In the genomic region with DNA sequence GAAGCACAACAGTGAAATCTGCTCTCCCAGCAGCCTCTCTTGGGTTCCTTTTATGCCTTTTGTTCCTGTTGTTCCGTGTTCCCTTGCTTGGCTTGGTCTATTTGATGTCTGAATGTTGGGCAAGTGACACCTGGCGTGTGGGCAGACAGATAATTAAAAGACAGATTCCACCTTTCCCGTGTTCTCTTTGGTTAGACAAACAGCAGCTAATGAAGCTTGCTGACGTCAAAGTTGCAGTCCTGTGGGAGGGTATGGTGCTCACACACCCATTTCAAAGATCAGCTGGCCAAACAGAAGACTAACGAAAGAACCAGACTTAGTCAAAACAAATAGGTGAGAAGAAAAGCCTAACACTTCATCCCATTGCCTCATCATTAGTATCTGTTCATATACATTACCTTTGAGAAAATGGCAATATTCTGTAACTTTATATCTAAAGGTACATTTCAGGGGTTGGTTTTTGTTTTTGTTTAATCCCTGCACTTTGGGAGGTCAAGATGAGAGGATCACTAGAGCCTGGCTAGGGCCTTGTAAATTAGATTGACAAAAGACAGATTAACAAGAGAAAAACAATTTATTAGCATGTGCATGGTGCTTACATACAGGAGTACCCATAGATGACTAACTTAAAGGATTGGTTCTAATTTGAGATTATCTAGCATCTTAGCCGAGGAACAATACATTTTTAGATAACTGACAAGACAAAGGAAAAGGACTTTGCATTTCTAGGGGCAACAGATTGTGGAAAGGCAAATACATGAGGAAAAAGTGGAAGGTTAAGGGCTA, we compare ENCODE assay signal across 14 cellular contexts. TPM values are rescaled to one million over a fixed set of nuclear protein-coding genes. Genes with fewer than 3 reads are reported as not detected.
DNase-seq lines count a peak whose midpoint lies in the region; ATAC-seq and TF ChIP-seq lines count a peak whose summit lies in the region.
"Had no signal": no experiment of that assay in that cellular context is flagged by ENCODE, and none has a peak within 500 bp of the region (broad histone marks: within the 10 kb centered on the region; RNA-seq: fewer than 3 reads in every experiment).

No MANE protein-coding gene starts in this region.

- no peak overlapping the region for H3K27ac Mint-ChIP-seq in Caco-2 (ENCODE audit: unreplicated experiment)
- H3K27ac Mint-ChIP-seq: activated CD8-positive, alpha-beta T cell treated with anti-CD3 and anti-CD28 coated beads, Interleukin-2, amount 10 ng/mL, durations not matched to agents 7 days and 5 days had no signal

- H3K27ac ChIP-seq in iPS-20b (ENCODE audit: low read length) (no peak overlapping the region), thyroid gland (no peak overlapping the region), left ventricle myocardium inferior (replicated peaks) (no peak overlapping the region)
- H3K27ac ChIP-seq: GM23248 had no signal

- H3K4me3 ChIP-seq in Jurkat, Clone E6-1 (ENCODE audit: low read length), result no peak overlapping the region
- H3K4me3 ChIP-seq in iPS-20b (ENCODE audit: low read length), result peak overlapping the region; percentile 17; the same call in 1 of the 2 replicates
- H3K4me3 ChIP-seq in thyroid gland (replicated peaks in 1 of 3), result no peak overlapping the region
- no peak overlapping the region for H3K4me3 ChIP-seq in Caco-2 (ENCODE audit: low read depth, low read length)
- H3K4me3 ChIP-seq in left ventricle myocardium inferior, result no peak overlapping the region
- H3K4me3 ChIP-seq: GM23248 had no signal

- POLR2A ChIA-PET in Caco-2 (lab: Charles Lee), result no interaction called here

- no peak overlapping the region for H3K4me3 Mint-ChIP-seq in Caco-2 (ENCODE audit: unreplicated experiment)
- H3K4me3 Mint-ChIP-seq: activated CD8-positive, alpha-beta T cell treated with anti-CD3 and anti-CD28 coated beads, Interleukin-2, amount 10 ng/mL, durations not matched to agents 7 days and 5 days; neural crest cell had no signal

- H3K9ac ChIP-seq in iPS-20b (ENCODE audit: low read depth, low read length), result 0 out of 2 replicates have a peak overlapping the region, but pooled peaks have one; percentile 3
- H3K9ac ChIP-seq: GM23248 had no signal

- no peaks in the 10 kb centered on the region for H3K27me3 ChIP-seq in iPS-20b (ENCODE audit: insufficient read depth, low read length)
- no peaks in the 10 kb centered on the region for H3K27me3 ChIP-seq in thyroid gland
- H3K27me3 ChIP-seq in Caco-2 (replicated peaks; ENCODE audit: control insufficient read depth, insufficient read depth, low read length), result no peaks in the 10 kb centered on the region
- peaks cover 24% of the 10 kb centered on the region for H3K27me3 ChIP-seq in left ventricle myocardium inferior (ENCODE audit: low read depth)

- H3K4me1 ChIP-seq in iPS-20b (ENCODE audit: insufficient read depth, low read length) (peaks cover 18% of the 10 kb centered on the region), thyroid gland (no peaks in the 10 kb centered on the region), Caco-2 (peaks cover 10% of the 10 kb centered on the region), left ventricle myocardium inferior (no peaks in the 10 kb centered on the region)

- no peaks in the 10 kb centered on the region for H3K27me3 Mint-ChIP-seq in Caco-2 (ENCODE audit: insufficient read depth, unreplicated experiment)

- intact Hi-C loops in Right ventricle myocardium superior (cut with DNase I) (no loop called here), thyroid gland (cut with DNase I) (no loop called here), Caco-2 (cut with micrococcal nuclease; ENCODE audit: unreplicated experiment) (no loop called here), left ventricle myocardium inferior (cut with micrococcal nuclease) (no loop called here)

- TF ChIP-seq POLR2A in thyroid gland (IDR thresholded peaks at IDR 0.05), result no peak

- BruUV-seq in Caco-2 (replicated peaks; lab: Mats Ljungman, UMichigan), result no TSS peak

- ATAC-seq in GM18868 (IDR thresholded peaks at IDR 0.05; ENCODE audit: unreplicated experiment), result peak; percentile 61
- peak; percentile 42 for ATAC-seq in HG02571 (IDR thresholded peaks at IDR 0.05; ENCODE audit: unreplicated experiment)
- ATAC-seq in Right ventricle myocardium superior (ENCODE audit: poor library complexity), result no peak
- ATAC-seq: activated CD8-positive, alpha-beta T cell treated with anti-CD3 and anti-CD28 coated beads, Interleukin-2, amount 10 ng/mL, durations not matched to agents 7 days and 5 days had no signal

- H3K4me1 Mint-ChIP-seq in Caco-2 (ENCODE audit: low read depth, unreplicated experiment), result peaks cover 11% of the 10 kb centered on the region
- H3K4me1 Mint-ChIP-seq: neural crest cell had no signal

- peak; percentile 57 for DNase-seq in Jurkat, Clone E6-1 (ENCODE audit: low read depth, low spot score)
- DNase-seq in Right ventricle myocardium superior, result no peak
- no peak for DNase-seq in thyroid gland
- DNase-seq in Caco-2, result no peak
- DNase-seq in left ventricle myocardium inferior, result no peak
- DNase-seq: activated CD8-positive, alpha-beta T cell treated with anti-CD3 and anti-CD28 coated beads, Interleukin-2, amount 10 ng/mL, durations not matched to agents 7 days and 5 days; activated effector memory CD4-positive, alpha-beta T cell treated with anti-CD3 and anti-CD28 coated beads, Interleukin-2, amount 50 U/mL, for 16 hours; GM23248; KBM-7; NCI-H1417 treated with DMSO at 0.1 percent for 48 hours had no signal

- 72 to 74% methylated on average over 6 of the region's 6 CpGs for WGBS in thyroid gland, 2 donors

- CTCF ChIA-PET in Caco-2 (lab: Charles Lee), result no interaction called here

- H3K9me3 ChIP-seq in iPS-20b (ENCODE audit: insufficient read depth, low read depth, low read length) (no peaks in the 10 kb centered on the region), thyroid gland (no peaks in the 10 kb centered on the region), Caco-2 (no peaks in the 10 kb centered on the region), left ventricle myocardium inferior (replicated peaks) (no peaks in the 10 kb centered on the region)

- peaks cover 6% of the 10 kb centered on the region for H3K36me3 Mint-ChIP-seq in Caco-2 (ENCODE audit: insufficient read depth, unreplicated experiment)

- H3K36me3 ChIP-seq in iPS-20b (ENCODE audit: insufficient read depth, low read depth, low read length) (no peaks in the 10 kb centered on the region), thyroid gland (no peaks in the 10 kb centered on the region), Caco-2 (ENCODE audit: control insufficient read depth, insufficient read depth, low read length) (no peaks in the 10 kb centered on the region), left ventricle myocardium inferior (no peaks in the 10 kb centered on the region)

- no peaks in the 10 kb centered on the region for H3K9me3 Mint-ChIP-seq in Caco-2 (ENCODE audit: unreplicated experiment)
- H3K9me3 Mint-ChIP-seq: neural crest cell had no signal

- no peak for TF ChIP-seq CTCF in thyroid gland (IDR thresholded peaks at IDR 0.05)
- TF ChIP-seq CTCF in Caco-2 (IDR thresholded peaks at IDR 0.05; ENCODE audit: insufficient read depth in 1 of 2, low read depth in 1 of 2, low read length in 1 of 2, severe bottlenecking in 1 of 2, unreplicated experiment in 1 of 2), result no peak
- TF ChIP-seq CTCF in left ventricle myocardium inferior (IDR thresholded peaks at IDR 0.05; ENCODE audit: borderline replicate concordance), result no peak

RNA-seq across cellular contexts. Expression of gene TNFRSF21, which starts 48.9 kb away (rescaled TPM):
- 7.4 TPM for polyA plus RNA-seq in Jurkat, Clone E6-1 (2012; ENCODE audit: insufficient read depth, insufficient read length)
- total RNA-seq in Right ventricle myocardium superior (10.9 TPM), thyroid gland (10 to 100 TPM in 1 of 4 donors, 1 to 10 TPM in 3; 5.7 to 13.6 (median 7.0) TPM), Caco-2 (2022) (60.8 and 64.4 TPM in 2 replicates), left ventricle myocardium inferior (6.3 TPM)
